8 cellular contexts compared by ENCODE assay signal in the genomic region with DNA sequence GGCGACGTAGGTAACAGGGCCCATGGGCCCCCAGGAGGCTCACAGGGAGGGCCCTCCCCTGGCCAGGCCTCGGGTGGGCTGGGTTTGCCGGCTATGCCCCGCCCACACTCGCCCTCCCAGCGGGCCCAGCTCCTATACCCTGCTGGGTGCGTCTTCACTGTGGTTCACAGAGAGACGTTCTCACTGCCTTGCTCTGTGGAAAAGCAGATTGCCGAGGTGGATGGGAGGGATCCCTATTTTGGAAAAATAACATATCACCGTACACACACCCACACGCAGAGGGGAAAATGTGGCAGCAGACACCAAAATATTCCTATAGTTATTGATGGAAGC. TPM values are rescaled to one million over a fixed set of nuclear protein-coding genes. Genes with fewer than 3 reads are reported as not detected.
DNase-seq lines count a peak whose midpoint lies in the region; ATAC-seq and TF ChIP-seq lines count a peak whose summit lies in the region.

No MANE protein-coding gene starts in this region.

- CTCF ChIA-PET in Caco-2 (lab: Charles Lee): no interaction called here
- CTCF ChIA-PET in naive thymus-derived CD4-positive, alpha-beta T cell (lab: Charles Lee): interaction anchor here (0.7 to 2.2 kb wide), 6 partner anchors 37 to 52 kb away, joined by 3 to 6 read pairs (median 4); no protein-coding TSS in a partner anchor

- no peaks in the 10 kb centered on the region for H3K79me2 ChIP-seq in GM23248 (ENCODE audit: insufficient read depth)

- 35 to 48% methylated on average over 11 to 12 of the region's 12 CpGs for WGBS in GM23248 (ENCODE audit: low coverage in 1 of 2, low lambda C conversion rate in 2 of 2, missing lambda C conversion rate in 2 of 2), 2 experiments

- no peaks in the 10 kb centered on the region for H3K4me1 Mint-ChIP-seq in Caco-2 (ENCODE audit: low read depth, unreplicated experiment)
- peaks cover 7% of the 10 kb centered on the region for H3K4me1 Mint-ChIP-seq in activated CD4-positive, alpha-beta T cell treated with anti-CD3 and anti-CD28 coated beads, Interleukin-2, amount 10 ng/mL, durations not matched to agents 24 days and 14 days
- H3K4me1 Mint-ChIP-seq in naive thymus-derived CD4-positive, alpha-beta T cell: peaks cover 0 to 10% (median 7%) of the 10 kb centered on the region in 7 donors
- H3K4me1 Mint-ChIP-seq in stimulated activated memory B cell treated with anti-CD40 and anti-IgM and Interleukin-4, amounts not matched to agents 10 μg/mL and 1 μg/mL and 100 μg/mL, for 72 hours: peaks cover 10% of the 10 kb centered on the region

- H3K9me3 ChIP-seq in Caco-2 (no peaks in the 10 kb centered on the region), GM23248 (ENCODE audit: low read depth) (no peaks in the 10 kb centered on the region), colonic mucosa (no peaks in the 10 kb centered on the region)
- no peaks in the 10 kb centered on the region for H3K9me3 ChIP-seq in naive thymus-derived CD4-positive, alpha-beta T cell (ENCODE audit: control insufficient read depth in 2 of 3, low read length in 3 of 3)

- no peak overlapping the region for H3K4me2 ChIP-seq in GM23248 (ENCODE audit: unreplicated experiment)

- TF ChIP-seq CTCF in Caco-2 (IDR thresholded peaks at IDR 0.05; ENCODE audit: insufficient read depth in 1 of 2, low read depth in 1 of 2, low read length in 1 of 2, severe bottlenecking in 1 of 2, unreplicated experiment in 1 of 2) (no peak), colonic mucosa (IDR thresholded peaks at IDR 0.05) (no peak)

- no peaks in the 10 kb centered on the region for H4K20me1 ChIP-seq in GM23248 (ENCODE audit: insufficient read depth)

- H3K27ac ChIP-seq in GM23248 (no peak overlapping the region), colonic mucosa (no peak overlapping the region)
- peak overlapping the region; percentile 93 for H3K27ac ChIP-seq in naive thymus-derived CD4-positive, alpha-beta T cell (ENCODE audit: low read depth, low read length)

- H3K9me2 ChIP-seq in GM23248 (ENCODE audit: insufficient read depth): no peaks in the 10 kb centered on the region

- BruUV-seq in Caco-2 (replicated peaks; lab: Mats Ljungman, UMichigan): no TSS peak

- H3F3A ChIP-seq in GM23248 (ENCODE audit: insufficient read depth): peaks cover 5% of the 10 kb centered on the region

- POLR2A ChIA-PET in Caco-2 (lab: Charles Lee): no interaction called here
- POLR2A ChIA-PET in naive thymus-derived CD4-positive, alpha-beta T cell (lab: Charles Lee): interaction anchor here (0.6 to 2.6 kb wide), 15 partner anchors 28 to 1939 kb away, joined by 3 to 18 read pairs (median 4); partner anchors contain the start of gene TMEM242

- peak overlapping the region; percentile 79 for H3K4me3 Mint-ChIP-seq in Caco-2 (ENCODE audit: unreplicated experiment)
- peak overlapping the region; percentile 85 for H3K4me3 Mint-ChIP-seq in activated CD4-positive, alpha-beta T cell treated with anti-CD3 and anti-CD28 coated beads, Interleukin-2, amount 10 ng/mL, durations not matched to agents 24 days and 14 days
- peak overlapping the region; percentile 83 to 96 (median 92) for H3K4me3 Mint-ChIP-seq in naive thymus-derived CD4-positive, alpha-beta T cell
- peak overlapping the region; percentile 95 for H3K4me3 Mint-ChIP-seq in stimulated activated memory B cell treated with anti-CD40 and anti-IgM and Interleukin-4, amounts not matched to agents 10 μg/mL and 1 μg/mL and 100 μg/mL, for 72 hours

- H2AFZ ChIP-seq in GM23248: peak overlapping the region; percentile 92

- peak; percentile 57 for ATAC-seq in naive thymus-derived CD4-positive, alpha-beta T cell
- peak; percentile 80 for ATAC-seq in stimulated activated memory B cell treated with anti-CD40 and anti-IgM and Interleukin-4, amounts not matched to agents 10 μg/mL and 1 μg/mL and 100 μg/mL, for 72 hours
- ATAC-seq in HG02840 (IDR thresholded peaks at IDR 0.05; ENCODE audit: low FRiP score, unreplicated experiment): no peak

- DNase-seq in Caco-2 (peak in 1 of 2 experiments; percentile 54), GM23248 (peak; percentile 48), NCI-H1417 (lab: John Stamatoyannopoulos, UW) (peak; percentile 33 to 90 (median 84)), colonic mucosa (peak; percentile 66)
- DNase-seq in activated CD4-positive, alpha-beta T cell treated with anti-CD3 and anti-CD28 coated beads, Interleukin-2, amount 10 ng/mL, durations not matched to agents 24 days and 14 days: peak; percentile 89
- DNase-seq in naive thymus-derived CD4-positive, alpha-beta T cell: peak; percentile 40 to 72 (median 55)

- H3K9me3 Mint-ChIP-seq in Caco-2 (ENCODE audit: unreplicated experiment): peaks cover 15% of the 10 kb centered on the region
- peaks cover 10% of the 10 kb centered on the region for H3K9me3 Mint-ChIP-seq in activated CD4-positive, alpha-beta T cell treated with anti-CD3 and anti-CD28 coated beads, Interleukin-2, amount 10 ng/mL, durations not matched to agents 24 days and 14 days
- peaks cover 0 to 11% (median 2%) of the 10 kb centered on the region in 11 donors for H3K9me3 Mint-ChIP-seq in naive thymus-derived CD4-positive, alpha-beta T cell
- peaks cover 9% of the 10 kb centered on the region for H3K9me3 Mint-ChIP-seq in stimulated activated memory B cell treated with anti-CD40 and anti-IgM and Interleukin-4, amounts not matched to agents 10 μg/mL and 1 μg/mL and 100 μg/mL, for 72 hours

- H3K9ac ChIP-seq in GM23248: no peak overlapping the region
- H3K9ac ChIP-seq in colonic mucosa (ENCODE audit: low read depth in 2 of 2, low read length in 2 of 2): no peak overlapping the region

- no peaks in the 10 kb centered on the region for H3K36me3 ChIP-seq in Caco-2 (ENCODE audit: control insufficient read depth, insufficient read depth, low read length)
- H3K36me3 ChIP-seq in GM23248 (ENCODE audit: low read depth): no peaks in the 10 kb centered on the region
- no peaks in the 10 kb centered on the region for H3K36me3 ChIP-seq in colonic mucosa
- peaks cover 0 to 5% (median 0%) of the 10 kb centered on the region in 3 experiments for H3K36me3 ChIP-seq in naive thymus-derived CD4-positive, alpha-beta T cell (ENCODE audit: control insufficient read depth in 2 of 3, insufficient read depth in 3 of 3, low read length in 3 of 3)

- in situ Hi-C loops in GM23248 (cut with MboI): no loop called here

- H3K4me3 ChIP-seq in Caco-2 (ENCODE audit: low read depth, low read length) (no peak overlapping the region), GM23248 (no peak overlapping the region; the same call in 1 of the 2 replicates), colonic mucosa (peak overlapping the region; percentile 78)
- H3K4me3 ChIP-seq in naive thymus-derived CD4-positive, alpha-beta T cell (ENCODE audit: low read length): peak overlapping the region; percentile 80

- H3K27me3 Mint-ChIP-seq in Caco-2 (ENCODE audit: insufficient read depth, unreplicated experiment): no peaks in the 10 kb centered on the region
- peaks cover 6% of the 10 kb centered on the region for H3K27me3 Mint-ChIP-seq in activated CD4-positive, alpha-beta T cell treated with anti-CD3 and anti-CD28 coated beads, Interleukin-2, amount 10 ng/mL, durations not matched to agents 24 days and 14 days
- H3K27me3 Mint-ChIP-seq in naive thymus-derived CD4-positive, alpha-beta T cell: peaks cover 0 to 15% (median 0%) of the 10 kb centered on the region in 5 donors
- H3K27me3 Mint-ChIP-seq in stimulated activated memory B cell treated with anti-CD40 and anti-IgM and Interleukin-4, amounts not matched to agents 10 μg/mL and 1 μg/mL and 100 μg/mL, for 72 hours: peaks cover 1% of the 10 kb centered on the region

- H3K4me1 ChIP-seq in Caco-2: no peaks in the 10 kb centered on the region
- peaks cover 11% of the 10 kb centered on the region for H3K4me1 ChIP-seq in GM23248 (ENCODE audit: insufficient read depth)
- no peaks in the 10 kb centered on the region for H3K4me1 ChIP-seq in colonic mucosa
- peaks cover 6 to 7% of the 10 kb centered on the region in 2 donors for H3K4me1 ChIP-seq in naive thymus-derived CD4-positive, alpha-beta T cell (ENCODE audit: control insufficient read depth in 2 of 2, insufficient read depth in 2 of 2, low read length in 2 of 2)

- intact Hi-C loops in Caco-2 (cut with micrococcal nuclease; ENCODE audit: unreplicated experiment): loop anchor here (2.0 to 5.0 kb wide), 2 partner anchors 53 to 241 kb away; no protein-coding TSS in a partner anchor
- intact Hi-C loops in activated CD4-positive, alpha-beta T cell treated with anti-CD3 and anti-CD28 coated beads, Interleukin-2, amount 10 ng/mL, durations not matched to agents 24 days and 14 days (cut with micrococcal nuclease): loop anchor here (1.0 to 10.0 kb wide), 7 partner anchors 36 to 1949 kb away; no protein-coding TSS in a partner anchor
- intact Hi-C loops in colonic mucosa (cut with DNase I): loop anchor here (5.0 to 10.0 kb wide), 2 partner anchors 36 to 239 kb away; no protein-coding TSS in a partner anchor
- intact Hi-C loops in naive thymus-derived CD4-positive, alpha-beta T cell (cut with micrococcal nuclease): loop anchor here (1.0 to 10.0 kb wide), 24 partner anchors 38 to 1959 kb away; partner anchors contain the start of genes ARID1B (in 2 of the 2), TFB1M (in 2 of the 2), ZDHHC14 (in 2 of the 2) and GTF2H5 (in 1 of the 2)

- no peaks in the 10 kb centered on the region for H3K36me3 Mint-ChIP-seq in Caco-2 (ENCODE audit: insufficient read depth, unreplicated experiment)
- no peaks in the 10 kb centered on the region for H3K36me3 Mint-ChIP-seq in activated CD4-positive, alpha-beta T cell treated with anti-CD3 and anti-CD28 coated beads, Interleukin-2, amount 10 ng/mL, durations not matched to agents 24 days and 14 days (ENCODE audit: low read depth)
- peaks cover 0 to 6% (median 0%) of the 10 kb centered on the region in 5 donors for H3K36me3 Mint-ChIP-seq in naive thymus-derived CD4-positive, alpha-beta T cell
- no peaks in the 10 kb centered on the region for H3K36me3 Mint-ChIP-seq in stimulated activated memory B cell treated with anti-CD40 and anti-IgM and Interleukin-4, amounts not matched to agents 10 μg/mL and 1 μg/mL and 100 μg/mL, for 72 hours

- H3K27ac Mint-ChIP-seq in Caco-2 (ENCODE audit: unreplicated experiment): no peak overlapping the region
- peak overlapping the region; percentile 86 for H3K27ac Mint-ChIP-seq in activated CD4-positive, alpha-beta T cell treated with anti-CD3 and anti-CD28 coated beads, Interleukin-2, amount 10 ng/mL, durations not matched to agents 24 days and 14 days
- peak overlapping the region; percentile 86 to 98 (median 91) for H3K27ac Mint-ChIP-seq in naive thymus-derived CD4-positive, alpha-beta T cell
- peak overlapping the region; percentile 97 for H3K27ac Mint-ChIP-seq in stimulated activated memory B cell treated with anti-CD40 and anti-IgM and Interleukin-4, amounts not matched to agents 10 μg/mL and 1 μg/mL and 100 μg/mL, for 72 hours

- no peaks in the 10 kb centered on the region for H3K27me3 ChIP-seq in Caco-2 (replicated peaks; ENCODE audit: control insufficient read depth, insufficient read depth, low read length)
- H3K27me3 ChIP-seq in GM23248 (replicated peaks; ENCODE audit: insufficient read depth): no peaks in the 10 kb centered on the region
- H3K27me3 ChIP-seq in colonic mucosa: no peaks in the 10 kb centered on the region
- H3K27me3 ChIP-seq in naive thymus-derived CD4-positive, alpha-beta T cell (ENCODE audit: control insufficient read depth in 2 of 2, insufficient read depth in 2 of 2, low read length in 2 of 2): no peaks in the 10 kb centered on the region

RNA-seq across cellular contexts. Expression of gene TMEM242, which starts 49.6 kb away (rescaled TPM):
- 12.1 and 12.6 TPM in 2 replicates for total RNA-seq in Caco-2 (2022)
- 6.4 and 7.5 TPM in 2 replicates for total RNA-seq in GM23248 (2014; rRNA removed; shearing (Covaris generic))
- polyA plus RNA-seq in GM23248 (2016; fragmentation: Nextera tagmentation; extraction: Ambion mirVana): 14.5 TPM in 2 replicates
- 10.1 and 10.7 TPM in 2 replicates for total RNA-seq in activated CD4-positive, alpha-beta T cell treated with anti-CD3 and anti-CD28 coated beads, Interleukin-2, amount 10 ng/mL, durations not matched to agents 24 days and 14 days
- 10 to 100 TPM; 10.8 to 11.9 TPM for total RNA-seq in colonic mucosa
- total RNA-seq in naive thymus-derived CD4-positive, alpha-beta T cell: 10 to 100 TPM; 11.6 to 15.6 (median 13.2) TPM
- 10 to 100 TPM in 1 of 2 donors, 1 to 10 TPM in 1; 6.6 to 12.8 TPM for polyA plus RNA-seq in naive thymus-derived CD4-positive, alpha-beta T cell

Comparison
In these comparisons a context has a peak if more than half of its experiments do, and no peak if none do; other contexts are left out.
1. H3K4me3 ChIP-seq: peak in colonic mucosa (single experiment) and naive thymus-derived CD4-positive, alpha-beta T cell (single experiment); none in Caco-2 (single experiment) and GM23248 (single experiment).
2. Peak in every context shown above with its lines, with median percentiles within 50 percentile points of each other: H3K4me3 Mint-ChIP-seq.